24 cellular contexts compared by ENCODE assay signal in genomic region chr1:197690074-197690473, GRCh38.
"Had no signal": no experiment of that assay in that cellular context is flagged by ENCODE, and none has a peak within 500 bp of the region (broad histone marks: within the 10 kb centered on the region; RNA-seq: fewer than 3 reads in every experiment).

No MANE protein-coding gene starts in this region.

- DNase-seq: dermis blood vessel endothelial cell; dorsolateral prefrontal cortex; effector CD4-positive, alpha-beta T cell; effector memory CD4-positive, alpha-beta T cell; esophagus squamous epithelium; foreskin fibroblast; foreskin melanocyte; gastrocnemius medialis; glutamatergic neuron; head of caudate nucleus; heart right ventricle; hippocampal formation; left cardiac atrium; left lung; left ventricle myocardium superior; lower lobe of right lung; mesenchymal stem cell; midbrain; naive thymus-derived CD4-positive, alpha-beta T cell had no signal

- H3K4me3 ChIP-seq: coronary artery, dorsolateral prefrontal cortex, esophagus squamous epithelium, gastrocnemius medialis, heart right ventricle, left lung, lower lobe of right lung had no signal

- H3K27ac ChIP-seq: coronary artery, dorsolateral prefrontal cortex, esophagus squamous epithelium, gastrocnemius medialis, heart right ventricle, left lung, lower lobe of right lung had no signal

- H3K36me3 ChIP-seq: gastrocnemius medialis, left lung, lower lobe of right lung had no signal

- H3K4me1 ChIP-seq: esophagus squamous epithelium had no signal

- ATAC-seq: esophagus mucosa; gastrocnemius medialis; heart right ventricle; left cardiac atrium; left lung; left ventricle myocardium superior; lower lobe of right lung; naive thymus-derived CD4-positive, alpha-beta T cell had no signal

- FAIRE-seq: endothelial cell of umbilical vein, islet of Langerhans, keratinocyte had no signal

- H3K27me3 ChIP-seq: dorsolateral prefrontal cortex, esophagus squamous epithelium, gastrocnemius medialis, heart right ventricle, left lung had no signal
